Comparison of ENCODE assay signal across 8 cellular contexts in genomic region chr19:20051841-20052768, GRCh38. TPM values are rescaled to one million over a fixed set of nuclear protein-coding genes. Genes with fewer than 3 reads are reported as not detected.
DNase-seq lines count a peak whose midpoint lies in the region; ATAC-seq and TF ChIP-seq lines count a peak whose summit lies in the region.

No MANE protein-coding gene starts in this region.

- peak overlapping the region; percentile 89 for H3K4me3 ChIP-seq in epithelial cell of proximal tubule (ENCODE audit: low read depth, low read length)
- peak overlapping the region; percentile 59 for H3K4me3 ChIP-seq in mononuclear cell (ENCODE audit: low read length)

- no peaks in the 10 kb centered on the region for H3K9me3 ChIP-seq in mononuclear cell (ENCODE audit: low read depth, low read length)

- H3K4me1 ChIP-seq in mononuclear cell (ENCODE audit: insufficient read depth, low read length): peaks cover 7% of the 10 kb centered on the region

- peak; percentile 91 for ATAC-seq in GM18873 (IDR thresholded peaks at IDR 0.05; ENCODE audit: low FRiP score, unreplicated experiment)
- ATAC-seq in HG03280 (IDR thresholded peaks at IDR 0.05; ENCODE audit: unreplicated experiment): peak; percentile 90

- DNase-seq in NCI-H82 (lab: John Stamatoyannopoulos, UW) (peak; percentile 100), activated T-cell treated with anti-CD3 and anti-CD28 coated beads for 4 hours (peak; percentile 44), epithelial cell of proximal tubule (ENCODE audit: low read depth) (peak; percentile 92)
- peak; percentile 29 to 30 for DNase-seq in stimulated activated CD8-positive, alpha-beta memory T cell treated with anti-CD3 and anti-CD28 coated beads, Interleukin-2, amount 100 ng/mL, for 1 hour (ENCODE audit: low read depth in 2 of 2)

- TF ChIP-seq CTCF in 22Rv1 (IDR thresholded peaks at IDR 0.05) (no peak), epithelial cell of proximal tubule (conservative IDR thresholded peaks at IDR 0.05; ENCODE audit: low read depth, low read length) (no peak)

- no peaks in the 10 kb centered on the region for H3K27me3 ChIP-seq in mononuclear cell (ENCODE audit: insufficient read depth, low read length)

- H3K27ac ChIP-seq in 22Rv1: peak overlapping the region; percentile 77

RNA-seq across cellular contexts. Expression of gene ZNF682, which starts 12.8 kb away (rescaled TPM):
- 1.7 and 2.8 TPM in 2 replicates for total RNA-seq in epithelial cell of proximal tubule
- 6.4 TPM for total RNA-seq in mononuclear cell

RNA-seq across cellular contexts. Expression of gene ZNF90, which starts 25.7 kb away (rescaled TPM):
- total RNA-seq in epithelial cell of proximal tubule (3.6 and 5.9 TPM in 2 replicates), mononuclear cell (1.8 TPM)

Comparison
In these comparisons a context has a peak if more than half of its experiments do, and no peak if none do; other contexts are left out.
1. Peak in every context shown above with its lines: DNase-seq, ATAC-seq, H3K4me3 ChIP-seq and H3K27ac ChIP-seq.
2. DNase-seq: peak in every context shown above with its lines; median percentile 100 in NCI-H82; 92 in epithelial cell of proximal tubule; 44 in activated T-cell treated with anti-CD3 and anti-CD28 coated beads for 4 hours; 30 in stimulated activated CD8-positive, alpha-beta memory T cell treated with anti-CD3 and anti-CD28 coated beads, Interleukin-2, amount 100 ng/mL, for 1 hour.